Comparison of ENCODE assay signal across 1 cellular context in genomic region chr4:122838034-122838433, GRCh38.
TF ChIP-seq lines count a peak whose summit lies in the region.

No MANE protein-coding gene starts in this region.

TF ChIP-seq in WTC11, 78 proteins besides CTCF, POLR2A, EP300 and RAD21 (continued from another document):
- TF ChIP-seq ZNF532 (CRISPR knock-in tag; IDR thresholded peaks at IDR 0.05; ENCODE audit: borderline replicate concordance) (no peak), CDX4 (CRISPR knock-in tag; IDR thresholded peaks at IDR 0.05; ENCODE audit: borderline replicate concordance) (no peak), KAT7 (CRISPR knock-in tag; IDR thresholded peaks at IDR 0.05; ENCODE audit: borderline replicate concordance) (no peak), ZBTB43 (CRISPR knock-in tag; IDR thresholded peaks at IDR 0.05) (no peak), NR3C1 (CRISPR knock-in tag; conservative IDR thresholded peaks at IDR 0.05; ENCODE audit: low read depth) (no peak), ZNF317 (CRISPR knock-in tag; IDR thresholded peaks at IDR 0.05; ENCODE audit: borderline replicate concordance, low read depth) (no peak)
